1 cellular context compared by ENCODE assay signal in the genomic region with DNA sequence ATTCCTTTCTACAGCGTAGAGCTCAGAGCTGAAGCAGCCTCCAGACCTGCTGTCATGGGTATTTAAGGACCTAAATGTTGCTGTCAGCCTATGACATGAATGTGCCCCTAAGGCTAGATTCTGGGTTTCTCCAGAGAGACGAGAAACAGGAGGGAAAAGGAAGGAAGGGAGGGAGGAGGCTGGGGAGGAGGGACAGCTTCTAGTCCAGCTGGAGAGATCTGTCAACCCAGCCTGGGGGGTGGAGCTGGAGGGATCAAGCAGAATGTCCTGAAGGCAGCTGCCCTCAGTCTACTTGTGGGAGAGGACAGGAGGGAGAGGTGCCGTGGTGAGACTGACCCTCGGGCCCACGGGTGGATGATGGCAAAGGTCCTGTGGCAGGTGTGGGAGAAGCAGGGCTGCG.
TF ChIP-seq lines count a peak whose summit lies in the region.

No MANE protein-coding gene starts in this region.

TF ChIP-seq in SK-N-SH, 30 proteins besides CTCF, POLR2A, EP300 and RAD21 (continued from another document):
- TF ChIP-seq, protein P1, sequence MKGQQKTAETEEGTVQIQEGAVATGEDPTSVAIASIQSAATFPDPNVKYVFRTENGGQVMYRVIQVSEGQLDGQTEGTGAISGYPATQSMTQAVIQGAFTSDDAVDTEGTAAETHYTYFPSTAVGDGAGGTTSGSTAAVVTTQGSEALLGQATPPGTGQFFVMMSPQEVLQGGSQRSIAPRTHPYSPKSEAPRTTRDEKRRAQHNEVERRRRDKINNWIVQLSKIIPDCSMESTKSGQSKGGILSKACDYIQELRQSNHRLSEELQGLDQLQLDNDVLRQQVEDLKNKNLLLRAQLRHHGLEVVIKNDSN (IDR thresholded peaks at IDR 0.05; ENCODE audit: borderline replicate concordance, low read depth), result no peak
- TF ChIP-seq GABPA (IDR thresholded peaks at IDR 0.05; ENCODE audit: low read depth) (no peak), FOXJ3 (CRISPR knock-in tag; IDR thresholded peaks at IDR 0.05) (peak; percentile 57; the same call in 1 of the 2 replicates), TEAD4 (IDR thresholded peaks at IDR 0.05; ENCODE audit: borderline replicate concordance, insufficient read depth) (no peak), MXI1 (IDR thresholded peaks at IDR 0.05; ENCODE audit: low read depth, low read length) (peak; percentile 54; the same call in 1 of the 2 replicates), FOSL2 (IDR thresholded peaks at IDR 0.05; ENCODE audit: borderline replicate concordance, low read depth) (no peak), RCOR1 (IDR thresholded peaks at IDR 0.05; ENCODE audit: low read length) (no peak)
- TF ChIP-seq, protein P2, sequence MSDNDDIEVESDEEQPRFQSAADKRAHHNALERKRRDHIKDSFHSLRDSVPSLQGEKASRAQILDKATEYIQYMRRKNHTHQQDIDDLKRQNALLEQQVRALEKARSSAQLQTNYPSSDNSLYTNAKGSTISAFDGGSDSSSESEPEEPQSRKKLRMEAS (IDR thresholded peaks at IDR 0.05; ENCODE audit: low read depth), result no peak
